16 cellular contexts compared by ENCODE assay signal in genomic region chr12:113346387-113346786, GRCh38. TPM values are rescaled to one million over a fixed set of nuclear protein-coding genes. Genes with fewer than 3 reads are reported as not detected.
A peak's percentile ranks its signal among the peaks of the same experiment; 100 is the strongest.
DNase-seq lines count a peak whose midpoint lies in the region; ATAC-seq and TF ChIP-seq lines count a peak whose summit lies in the region.
"Had no signal": no experiment of that assay in that cellular context is flagged by ENCODE, and none has a peak within 500 bp of the region (broad histone marks: within the 10 kb centered on the region; RNA-seq: fewer than 3 reads in every experiment).

No MANE protein-coding gene starts in this region.

- no TSS peak for BruUV-seq in A673 (replicated peaks; lab: Mats Ljungman, UMichigan)

- ATAC-seq in left lung (peak; percentile 17), GM19023 (IDR thresholded peaks at IDR 0.05; ENCODE audit: unreplicated experiment) (no peak)

- peak; percentile 58 for DNase-seq in CD1c-positive myeloid dendritic cell (ENCODE audit: extremely low spot score)
- peak; percentile 32 for DNase-seq in OCI-M1 (lab: John Stamatoyannopoulos, UW)
- no peak for DNase-seq in left lung
- DNase-seq in neural progenitor cell (ENCODE audit: low spot score): no peak
- DNase-seq in T-helper 2 cell: no peak
- no peak for DNase-seq in NCI-H748 treated with DMSO at 0.1 percent for 48 hours (lab: John Stamatoyannopoulos, UW)
- no peak for DNase-seq in A673 (ENCODE audit: low spot score)
- DNase-seq: CD4-positive, CD25-positive, alpha-beta regulatory T cell; DMS53; GF-D8; H7; IMR-90 had no signal

- H3K9ac ChIP-seq in neural progenitor cell: no peak overlapping the region

- peaks cover 14% of the 10 kb centered on the region for H3K27me3 Mint-ChIP-seq in neural progenitor cell (ENCODE audit: insufficient read depth, low read depth)

- H3K4me3 Mint-ChIP-seq in neural progenitor cell: no peak overlapping the region
- H3K4me3 Mint-ChIP-seq: CD4-positive, CD25-positive, alpha-beta regulatory T cell; GM23338 had no signal

- H2AFZ ChIP-seq in neural progenitor cell (replicated peaks): no peak overlapping the region
- H2AFZ ChIP-seq: GM23338 had no signal

- H3K27ac ChIP-seq in left lung (no peak overlapping the region), neural progenitor cell (no peak overlapping the region), A673 (ENCODE audit: low read depth, low read length, poor library complexity, severe bottlenecking) (no peak overlapping the region)
- H3K27ac ChIP-seq: A549 had no signal

- H3K4me3 ChIP-seq in left lung: no peak overlapping the region
- no peak overlapping the region for H3K4me3 ChIP-seq in neural progenitor cell
- H3K4me3 ChIP-seq in A673 (ENCODE audit: low read depth, low read length, poor library complexity, severe bottlenecking): no peak overlapping the region
- H3K4me3 ChIP-seq: A549, GM23338 had no signal

- no peaks in the 10 kb centered on the region for H3F3A ChIP-seq in neural progenitor cell (ENCODE audit: low read depth)

- peaks cover 8% of the 10 kb centered on the region for H3K4me1 Mint-ChIP-seq in neural progenitor cell
- H3K4me1 Mint-ChIP-seq: CD4-positive, CD25-positive, alpha-beta regulatory T cell had no signal

- H3K4me1 ChIP-seq in left lung: no peaks in the 10 kb centered on the region
- H3K4me1 ChIP-seq in neural progenitor cell: no peaks in the 10 kb centered on the region
- H3K4me1 ChIP-seq in A673 (ENCODE audit: insufficient read depth, low read length, poor library complexity, severe bottlenecking): no peaks in the 10 kb centered on the region
- H3K4me1 ChIP-seq: A549 had no signal

- no peaks in the 10 kb centered on the region for H3K79me2 ChIP-seq in neural progenitor cell (ENCODE audit: low read depth)

- POLR2A ChIA-PET in A673 (lab: Charles Lee; ENCODE audit: low non-redundant PET): interaction anchor here (0.5 kb wide), 1 partner anchor 30 kb away, joined by 4 read pairs; no protein-coding TSS in a partner anchor

- no peaks in the 10 kb centered on the region for H3K9me3 Mint-ChIP-seq in neural progenitor cell
- H3K9me3 Mint-ChIP-seq: GM23338 had no signal

- H3K36me3 ChIP-seq in left lung (no peaks in the 10 kb centered on the region), neural progenitor cell (no peaks in the 10 kb centered on the region), A673 (ENCODE audit: insufficient read depth, low read length, poor library complexity, severe bottlenecking) (no peaks in the 10 kb centered on the region)

- no peaks in the 10 kb centered on the region for H3K36me3 Mint-ChIP-seq in neural progenitor cell
- H3K36me3 Mint-ChIP-seq: CD4-positive, CD25-positive, alpha-beta regulatory T cell had no signal

- no peaks in the 10 kb centered on the region for H4K20me1 ChIP-seq in neural progenitor cell (ENCODE audit: low read depth)

- H3K9me3 ChIP-seq in left lung (no peaks in the 10 kb centered on the region), neural progenitor cell (ENCODE audit: low read depth) (no peaks in the 10 kb centered on the region), A673 (ENCODE audit: low read depth, low read length, poor library complexity, severe bottlenecking) (no peaks in the 10 kb centered on the region)
- H3K9me3 ChIP-seq: A549 had no signal

- H3K27ac Mint-ChIP-seq in neural progenitor cell: peak overlapping the region; percentile 62
- H3K27ac Mint-ChIP-seq: GM23338 had no signal

- CTCF ChIA-PET in A673 (lab: Charles Lee): no interaction called here

- H3K27me3 ChIP-seq in left lung (peaks cover 0 to 6% of the 10 kb centered on the region in 2 donors), neural progenitor cell (no peaks in the 10 kb centered on the region), A673 (replicated peaks; ENCODE audit: insufficient read depth, low read depth, low read length, poor library complexity) (no peaks in the 10 kb centered on the region)

- intact Hi-C loops in left lung (cut with DNase I) (no loop called here), A673 (cut with micrococcal nuclease; ENCODE audit: unreplicated experiment) (no loop called here)

- H3K4me2 ChIP-seq in neural progenitor cell: no peak overlapping the region
- H3K4me2 ChIP-seq: A549, GM23338 had no signal

- TF ChIP-seq CTCF in left lung (IDR thresholded peaks at IDR 0.05) (no peak), neural progenitor cell (IDR thresholded peaks at IDR 0.05) (no peak), A673 (conservative IDR thresholded peaks at IDR 0.05; ENCODE audit: low read depth, low read length) (no peak)

RNA-seq across cellular contexts. Expression of gene SLC8B1, which starts 11.5 kb away (rescaled TPM):
- total RNA-seq in left lung (10 to 100 TPM; 34.9 to 40.1 TPM), neural progenitor cell (ENCODE audit: low replicate concordance) (3.0 and 7.5 TPM in 2 replicates), A673 (2021) (8.2 and 10.7 TPM in 2 replicates)

RNA-seq across cellular contexts. Expression of gene PLBD2, which starts 12.0 kb away (rescaled TPM):
- total RNA-seq in left lung (10 to 100 TPM; 48.7 to 75.0 TPM), neural progenitor cell (ENCODE audit: low replicate concordance) (4.9 and 12.0 TPM in 2 replicates), A673 (2021) (36.4 and 36.8 TPM in 2 replicates)

RNA-seq across cellular contexts. Expression of gene SDS, which starts 57.3 kb away (rescaled TPM):
- total RNA-seq in left lung (1 to 10 TPM; 1.5 to 3.2 TPM), neural progenitor cell (ENCODE audit: low replicate concordance) (0.74 TPM in 1 of 2 replicates, not detected in the other), A673 (2021) (not detected in 2 replicates)
- total RNA-seq: CD4-positive, CD25-positive, alpha-beta regulatory T cell; GM23338; HT-29; IMR-90 had no signal

Comparison
In these comparisons a context has a peak if more than half of its experiments do, and no peak if none do; other contexts are left out.
1. DNase-seq: peak in CD1c-positive myeloid dendritic cell (single experiment) and OCI-M1 (single experiment); none in left lung (0 of 2), neural progenitor cell (single experiment), T-helper 2 cell (0 of 5), NCI-H748 treated with DMSO at 0.1 percent for 48 hours (single experiment) and A673 (single experiment).